8 cellular contexts compared by ENCODE assay signal in genomic region chr11:36354221-36355003, GRCh38. TPM values are rescaled to one million over a fixed set of nuclear protein-coding genes. Genes with fewer than 3 reads are reported as not detected.
DNase-seq lines count a peak whose midpoint lies in the region; ATAC-seq and TF ChIP-seq lines count a peak whose summit lies in the region.
"Had no signal": no experiment of that assay in that cellular context is flagged by ENCODE, and none has a peak within 500 bp of the region (broad histone marks: within the 10 kb centered on the region; RNA-seq: fewer than 3 reads in every experiment).

No MANE protein-coding gene starts in this region.

- H3K36me3 ChIP-seq in body of pancreas (replicated peaks in 1 of 2; ENCODE audit: insufficient read depth in 1 of 2, low read depth in 2 of 2) = no peaks in the 10 kb centered on the region

- H3K4me1 Mint-ChIP-seq in T-helper 17 cell (peaks cover 34% of the 10 kb centered on the region), progenitor cell of endocrine pancreas (ENCODE audit: low read depth) (peaks cover 2% of the 10 kb centered on the region)

- no peak overlapping the region for H3K27ac ChIP-seq in body of pancreas

- no peaks in the 10 kb centered on the region for H3K4me1 ChIP-seq in body of pancreas

- ATAC-seq in GM18873 (IDR thresholded peaks at IDR 0.05; ENCODE audit: low FRiP score, unreplicated experiment) = peak; percentile 92
- peak; percentile 80 for ATAC-seq in HG02840 (IDR thresholded peaks at IDR 0.05; ENCODE audit: low FRiP score, unreplicated experiment)
- no peak for ATAC-seq in T-helper 17 cell
- ATAC-seq in body of pancreas = no peak
- ATAC-seq: Panc1 had no signal

- H3K4me3 Mint-ChIP-seq in T-helper 17 cell (no peak overlapping the region), progenitor cell of endocrine pancreas (ENCODE audit: low read depth) (no peak overlapping the region)

- TF ChIP-seq CTCF in progenitor cell of endocrine pancreas (IDR thresholded peaks at IDR 0.05; ENCODE audit: unreplicated experiment) = no peak
- TF ChIP-seq CTCF in body of pancreas (IDR thresholded peaks at IDR 0.05) = no peak

- intact Hi-C loops in body of pancreas (cut with DNase I) = no loop called here

- H3K9me3 ChIP-seq in T-helper 17 cell (ENCODE audit: control insufficient read depth, low read length, poor library complexity, severe bottlenecking) = no peaks in the 10 kb centered on the region
- no peaks in the 10 kb centered on the region for H3K9me3 ChIP-seq in body of pancreas

- H3K4me3 ChIP-seq in body of pancreas = no peak overlapping the region

- H3K27me3 Mint-ChIP-seq in T-helper 17 cell (peaks cover 47% of the 10 kb centered on the region), progenitor cell of endocrine pancreas (peaks cover 10% of the 10 kb centered on the region)

- no peak for TF ChIP-seq POLR2A in body of pancreas (IDR thresholded peaks at IDR 0.05)

- 55 to 58% methylated on average over 6 of the region's 6 CpGs for WGBS in body of pancreas, 2 donors

- no peaks in the 10 kb centered on the region for H3K9me3 Mint-ChIP-seq in progenitor cell of endocrine pancreas (ENCODE audit: low read depth)

- DNase-seq in T-helper 17 cell (no peak), renal cortical epithelial cell (ENCODE audit: low read depth) (peak; percentile 72), progenitor cell of endocrine pancreas (ENCODE audit: low spot score, unreplicated experiment) (no peak), DMS 273 treated with DMSO at 0.1 percent for 48 hours (lab: John Stamatoyannopoulos, UW) (no peak), body of pancreas (no peak)

- no peaks in the 10 kb centered on the region for H3K27me3 ChIP-seq in body of pancreas

- H3K27ac Mint-ChIP-seq in T-helper 17 cell (peak overlapping the region; percentile 83), progenitor cell of endocrine pancreas (no peak overlapping the region)

- H3K36me3 Mint-ChIP-seq in T-helper 17 cell (ENCODE audit: low read depth) (no peaks in the 10 kb centered on the region), progenitor cell of endocrine pancreas (ENCODE audit: insufficient read depth) (no peaks in the 10 kb centered on the region)

RNA-seq across cellular contexts. Expression of gene PRR5L, which starts 58.3 kb away (rescaled TPM):
- 10 to 100 TPM in 1 of 2 donors, 1 to 10 TPM in 1; 9.2 to 11.1 TPM for total RNA-seq in T-helper 17 cell
- total RNA-seq in renal cortical epithelial cell = 22.1 and 83.1 TPM in 2 replicates
- total RNA-seq in progenitor cell of endocrine pancreas = 1.7 and 2.0 TPM in 2 replicates
- 1 to 10 TPM; 2.6 to 3.0 TPM for total RNA-seq in body of pancreas

Comparison
In these comparisons a context has a peak if more than half of its experiments do, and no peak if none do; other contexts are left out.
1. ATAC-seq: peak in GM18873 (single experiment) and HG02840 (single experiment); none in T-helper 17 cell (single experiment) and body of pancreas (single experiment).